Comparison of ENCODE assay signal across 13 cellular contexts in the genomic region with DNA sequence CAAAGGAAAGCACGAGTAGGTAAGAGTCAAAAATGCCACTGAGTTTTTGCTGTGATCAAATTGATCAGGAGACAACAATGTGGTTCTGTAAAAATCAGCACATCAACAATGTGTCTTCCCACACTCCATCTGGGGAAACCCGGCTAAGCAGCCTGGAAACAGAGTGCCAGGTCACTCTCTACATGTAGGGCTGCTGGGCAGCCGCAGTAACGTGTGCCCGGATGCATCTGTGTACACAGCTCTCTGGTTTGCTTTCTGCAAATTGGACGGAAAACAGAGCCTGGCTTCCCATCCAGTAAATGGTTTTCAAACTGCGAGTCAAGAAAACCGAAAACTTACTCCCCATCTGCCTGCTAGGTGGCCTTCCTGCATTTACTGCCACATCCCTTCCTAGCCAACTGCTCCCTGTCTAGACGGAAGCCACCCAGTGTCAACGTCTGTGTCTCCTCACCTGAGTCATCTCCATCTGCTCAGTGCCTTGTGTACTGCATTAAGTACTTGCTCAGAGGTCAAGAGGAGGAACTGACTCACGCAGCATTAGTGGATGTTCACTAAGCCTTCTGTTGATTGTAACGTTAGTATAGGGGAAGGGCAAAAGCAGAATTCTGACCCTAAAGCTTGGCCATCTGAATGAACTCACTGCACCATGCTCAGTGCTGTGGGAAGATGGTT.
DNase-seq lines count a peak whose midpoint lies in the region; ATAC-seq, FAIRE-seq and TF ChIP-seq lines count a peak whose summit lies in the region.
"Had no signal": no experiment of that assay in that cellular context is flagged by ENCODE, and none has a peak within 500 bp of the region (broad histone marks: within the 10 kb centered on the region; RNA-seq: fewer than 3 reads in every experiment).

No MANE protein-coding gene starts in this region.

- H3K4me1 ChIP-seq in CD8-positive, alpha-beta T cell (ENCODE audit: insufficient read depth, low read length): no peaks in the 10 kb centered on the region
- no peaks in the 10 kb centered on the region for H3K4me1 ChIP-seq in kidney (ENCODE audit: control insufficient read depth in 1 of 2, insufficient read depth in 1 of 2, low read depth in 1 of 2, low read length in 2 of 2)
- H3K4me1 ChIP-seq: heart left ventricle had no signal

- peak; percentile 81 for FAIRE-seq in RCC 7860 (lab: Jason Lieb, UNC)
- no peak for FAIRE-seq in kidney (lab: Jason Lieb, UNC)

- POLR2A ChIA-PET in CD8-positive, alpha-beta T cell (lab: Charles Lee): interaction anchor here (0.6 kb wide), 1 partner anchor 254 kb away, joined by 3 read pairs; no protein-coding TSS in a partner anchor

- no peak overlapping the region for H3K9ac ChIP-seq in kidney (ENCODE audit: low read length in 2 of 2)

- H3K4me3 ChIP-seq in fibroblast of mammary gland (ENCODE audit: control insufficient read depth, low read depth, low read length) (no peak overlapping the region), kidney (ENCODE audit: low read length in 2 of 2) (no peak overlapping the region)
- no peak overlapping the region for H3K4me3 ChIP-seq in CD8-positive, alpha-beta T cell (ENCODE audit: low read depth, low read length)
- H3K4me3 ChIP-seq: heart left ventricle, ovary had no signal

- H3K9me3 ChIP-seq in CD8-positive, alpha-beta T cell (ENCODE audit: low read length): no peaks in the 10 kb centered on the region
- no peaks in the 10 kb centered on the region for H3K9me3 ChIP-seq in kidney (ENCODE audit: control insufficient read depth in 1 of 2, low read length in 2 of 2)
- H3K9me3 ChIP-seq: ovary had no signal

- H3K36me3 ChIP-seq in CD8-positive, alpha-beta T cell (ENCODE audit: insufficient read depth, low read length): no peaks in the 10 kb centered on the region
- H3K36me3 ChIP-seq in kidney (ENCODE audit: control insufficient read depth in 1 of 2, insufficient read depth in 2 of 2, low read length in 2 of 2): peaks cover 11 to 18% of the 10 kb centered on the region in 2 donors
- H3K36me3 ChIP-seq: ovary had no signal

- peak; percentile 18 for DNase-seq in DMS 273 (lab: John Stamatoyannopoulos, UW; ENCODE audit: unreplicated experiment)
- no peak for DNase-seq in DMS 273 treated with DMSO at 0.1 percent for 48 hours (lab: John Stamatoyannopoulos, UW)
- DNase-seq in RCC 7860 (ENCODE audit: low spot score): peak; percentile 89
- DNase-seq in fibroblast of mammary gland (ENCODE audit: low read depth): peak; percentile 90
- DNase-seq in renal cortical epithelial cell (ENCODE audit: low read depth): peak; percentile 78
- DNase-seq in CD8-positive, alpha-beta T cell: no peak
- no peak for DNase-seq in kidney
- DNase-seq: activated CD4-positive, alpha-beta T cell treated with anti-CD3 and anti-CD28 coated beads for 4 hours; activated naive CD8-positive, alpha-beta T cell treated with anti-CD3 and anti-CD28 coated beads, Interleukin-2, amount 50 U/mL, for 24 hours; heart left ventricle; ovary had no signal

- no peak overlapping the region for H3K4me3 Mint-ChIP-seq in CD8-positive, alpha-beta T cell
- H3K4me3 Mint-ChIP-seq: activated naive CD8-positive, alpha-beta T cell treated with anti-CD3 and anti-CD28 coated beads, Interleukin-2, amount 50 U/mL, for 24 hours had no signal

- no peaks in the 10 kb centered on the region for H3K27me3 ChIP-seq in CD8-positive, alpha-beta T cell (ENCODE audit: insufficient read depth, low read length)
- H3K27me3 ChIP-seq: heart left ventricle, ovary had no signal

- H3K4me1 Mint-ChIP-seq in CD8-positive, alpha-beta T cell (ENCODE audit: low read depth): no peaks in the 10 kb centered on the region
- H3K4me1 Mint-ChIP-seq: activated naive CD8-positive, alpha-beta T cell treated with anti-CD3 and anti-CD28 coated beads, Interleukin-2, amount 50 U/mL, for 24 hours had no signal

- intact Hi-C loops in CD8-positive, alpha-beta T cell (cut with DNase I, micrococcal nuclease): no loop called here
- intact Hi-C loops in kidney (cut with DNase I): no loop called here

- ATAC-seq in GM18858 (IDR thresholded peaks at IDR 0.05; ENCODE audit: unreplicated experiment): no peak
- no peak for ATAC-seq in CD8-positive, alpha-beta T cell
- ATAC-seq: activated naive CD8-positive, alpha-beta T cell treated with anti-CD3 and anti-CD28 coated beads, Interleukin-2, amount 50 U/mL, for 24 hours had no signal

- no peaks in the 10 kb centered on the region for H3K27me3 Mint-ChIP-seq in CD8-positive, alpha-beta T cell (ENCODE audit: low read depth)
- H3K27me3 Mint-ChIP-seq: activated naive CD8-positive, alpha-beta T cell treated with anti-CD3 and anti-CD28 coated beads, Interleukin-2, amount 50 U/mL, for 24 hours had no signal

- H3K27ac ChIP-seq in CD8-positive, alpha-beta T cell (ENCODE audit: low read depth, low read length): no peak overlapping the region
- H3K27ac ChIP-seq in kidney (ENCODE audit: low read depth in 2 of 2, low read length in 2 of 2): no peak overlapping the region
- H3K27ac ChIP-seq: 22Rv1, heart left ventricle, ovary had no signal

- CTCF ChIA-PET in CD8-positive, alpha-beta T cell (lab: Charles Lee): no interaction called here

- no peak for TF ChIP-seq CTCF in fibroblast of mammary gland (conservative IDR thresholded peaks at IDR 0.05; ENCODE audit: control insufficient read depth, insufficient read depth, low read depth, low read length)
- TF ChIP-seq CTCF in CD8-positive, alpha-beta T cell (IDR thresholded peaks at IDR 0.05): no peak
- TF ChIP-seq CTCF in kidney (IDR thresholded peaks at IDR 0.05; ENCODE audit: borderline replicate concordance, extremely low read depth, insufficient read depth): no peak

- no peak overlapping the region for H3K27ac Mint-ChIP-seq in CD8-positive, alpha-beta T cell
- H3K27ac Mint-ChIP-seq: activated naive CD8-positive, alpha-beta T cell treated with anti-CD3 and anti-CD28 coated beads, Interleukin-2, amount 50 U/mL, for 24 hours had no signal

- peaks cover 8% of the 10 kb centered on the region for H3K9me3 Mint-ChIP-seq in CD8-positive, alpha-beta T cell
- H3K9me3 Mint-ChIP-seq: activated naive CD8-positive, alpha-beta T cell treated with anti-CD3 and anti-CD28 coated beads, Interleukin-2, amount 50 U/mL, for 24 hours had no signal

- no peaks in the 10 kb centered on the region for H3K36me3 Mint-ChIP-seq in CD8-positive, alpha-beta T cell

Comparison
In these comparisons a context has a peak if more than half of its experiments do, and no peak if none do; other contexts are left out.
1. DNase-seq: peak in DMS 273 (single experiment), RCC 7860 (single experiment), fibroblast of mammary gland (single experiment) and renal cortical epithelial cell (single experiment); none in DMS 273 treated with DMSO at 0.1 percent for 48 hours (single experiment), CD8-positive, alpha-beta T cell (0 of 7) and kidney (single experiment).